Comparison of ENCODE assay signal across 8 cellular contexts in the genomic region with DNA sequence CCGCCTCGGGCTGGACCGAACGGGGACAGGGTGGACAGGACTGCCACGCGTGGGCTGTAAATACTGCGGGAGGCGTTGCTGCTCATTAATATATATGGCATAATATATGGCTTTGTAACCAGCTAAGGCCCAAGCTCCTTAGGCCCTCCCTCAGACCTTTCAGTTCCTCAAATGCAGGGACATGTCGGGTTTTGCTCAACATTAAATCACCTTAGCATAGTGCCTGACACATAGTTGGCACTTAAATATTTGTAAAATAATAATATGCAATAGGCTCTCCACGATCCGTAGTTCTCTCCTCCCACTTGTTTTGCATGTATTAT. TPM values are rescaled to one million over a fixed set of nuclear protein-coding genes. Genes with fewer than 3 reads are reported as not detected.
A peak's percentile ranks its signal among the peaks of the same experiment; 100 is the strongest.
DNase-seq lines count a peak whose midpoint lies in the region; ATAC-seq and TF ChIP-seq lines count a peak whose summit lies in the region.

No MANE protein-coding gene starts in this region.

- peaks cover 27% of the 10 kb centered on the region for H3K4me1 Mint-ChIP-seq in activated B cell treated with CpG ODN at 0.5 μM for 24 hours
- peaks cover 29 to 39% of the 10 kb centered on the region in 2 donors for H3K4me1 Mint-ChIP-seq in stimulated activated naive B cell treated with anti-CD40 and anti-IgM and Interleukin-4, amounts not matched to agents 10 μg/mL and 1 μg/mL and 100 μg/mL, for 72 hours

- POLR2A ChIA-PET in activated B cell treated with CpG ODN at 0.5 μM for 24 hours (lab: Charles Lee): interaction anchor here (0.6 to 2.6 kb wide), 4 partner anchors 16 to 340 kb away, joined by 3 to 17 read pairs (median 8); a partner anchor contains a TSS

- CTCF ChIA-PET in activated B cell treated with CpG ODN at 0.5 μM for 24 hours (lab: Charles Lee): no interaction called here

- H3K27ac Mint-ChIP-seq in activated B cell treated with CpG ODN at 0.5 μM for 24 hours: peak overlapping the region; percentile 94
- peak overlapping the region; percentile 95 for H3K27ac Mint-ChIP-seq in stimulated activated naive B cell treated with anti-CD40 and anti-IgM and Interleukin-4, amounts not matched to agents 10 μg/mL and 1 μg/mL and 100 μg/mL, for 72 hours

- H3K9me3 ChIP-seq in BLaER1 treated with 17β-estradiol and CSF1 and Interleukin-3, amounts not matched to agents 10 nM and 100 nM (replicated peaks in 1 of 11): no peaks in the 10 kb centered on the region
- no peaks in the 10 kb centered on the region for H3K9me3 ChIP-seq in hepatocyte (ENCODE audit: low read depth)

- no peaks in the 10 kb centered on the region for H3K9me3 Mint-ChIP-seq in activated B cell treated with CpG ODN at 0.5 μM for 24 hours
- no peaks in the 10 kb centered on the region for H3K9me3 Mint-ChIP-seq in stimulated activated naive B cell treated with anti-CD40 and anti-IgM and Interleukin-4, amounts not matched to agents 10 μg/mL and 1 μg/mL and 100 μg/mL, for 72 hours

- H3K27me3 Mint-ChIP-seq in activated B cell treated with CpG ODN at 0.5 μM for 24 hours: no peaks in the 10 kb centered on the region
- H3K27me3 Mint-ChIP-seq in stimulated activated naive B cell treated with anti-CD40 and anti-IgM and Interleukin-4, amounts not matched to agents 10 μg/mL and 1 μg/mL and 100 μg/mL, for 72 hours: no peaks in the 10 kb centered on the region

- peaks cover 11 to 20% (median 15%) of the 10 kb centered on the region in 10 experiments for H3K4me1 ChIP-seq in BLaER1 treated with 17β-estradiol and CSF1 and Interleukin-3, amounts not matched to agents 10 nM and 100 nM
- peaks cover 13% of the 10 kb centered on the region for H3K4me1 ChIP-seq in hepatocyte (ENCODE audit: insufficient read depth)

- peak overlapping the region; percentile 91 for H3K4me3 Mint-ChIP-seq in activated B cell treated with CpG ODN at 0.5 μM for 24 hours
- H3K4me3 Mint-ChIP-seq in stimulated activated naive B cell treated with anti-CD40 and anti-IgM and Interleukin-4, amounts not matched to agents 10 μg/mL and 1 μg/mL and 100 μg/mL, for 72 hours: peak overlapping the region; percentile 91 to 94

- peak overlapping the region; percentile 86 to 98 (median 91); a peak in 21 of 22 replicates for H3K27ac ChIP-seq in BLaER1 treated with 17β-estradiol and CSF1 and Interleukin-3, amounts not matched to agents 10 nM and 100 nM
- peak overlapping the region; percentile 94 for H3K27ac ChIP-seq in hepatocyte

- intact Hi-C loops in activated B cell treated with CpG ODN at 0.5 μM for 24 hours (cut with micrococcal nuclease): loop anchor here (1.0 to 10.0 kb wide), 10 partner anchors 78 to 1708 kb away; a partner anchor contains a TSS

- DNase-seq in activated B cell treated with CpG ODN at 0.5 μM for 24 hours (no peak), hepatocyte (ENCODE audit: low spot score) (no peak), NCI-H1048 (lab: John Stamatoyannopoulos, UW) (no peak), AG20443 (ENCODE audit: low spot score) (no peak)
- DNase-seq in stimulated activated naive B cell treated with anti-CD40 and anti-IgM and Interleukin-4, amounts not matched to agents 10 μg/mL and 1 μg/mL and 100 μg/mL, for 72 hours: no peak

- 60% methylated on average over 11 of the region's 11 CpGs for WGBS in hepatocyte (ENCODE audit: low lambda C conversion rate, missing lambda C conversion rate)

- peak overlapping the region; percentile 68 to 85 (median 80) for H3K4me2 ChIP-seq in BLaER1 treated with 17β-estradiol and CSF1 and Interleukin-3, amounts not matched to agents 10 nM and 100 nM
- peak overlapping the region; percentile 80 for H3K4me2 ChIP-seq in hepatocyte

- TF ChIP-seq CTCF in activated B cell treated with CpG ODN at 0.5 μM for 24 hours (IDR thresholded peaks at IDR 0.05) (no peak), hepatocyte (IDR thresholded peaks at IDR 0.05; ENCODE audit: poor library complexity) (no peak)

- ATAC-seq in GM19324 (IDR thresholded peaks at IDR 0.05; ENCODE audit: low FRiP score, unreplicated experiment): peak; percentile 50
- peak; percentile 44 for ATAC-seq in HG03196 (IDR thresholded peaks at IDR 0.05; ENCODE audit: unreplicated experiment)
- peak; percentile 72 for ATAC-seq in activated B cell treated with CpG ODN at 0.5 μM for 24 hours (ENCODE audit: low read depth)
- ATAC-seq in stimulated activated naive B cell treated with anti-CD40 and anti-IgM and Interleukin-4, amounts not matched to agents 10 μg/mL and 1 μg/mL and 100 μg/mL, for 72 hours (replicated peaks): peak; percentile 80 to 81

- no peaks in the 10 kb centered on the region for H4K20me1 ChIP-seq in BLaER1 treated with 17β-estradiol and CSF1 and Interleukin-3, amounts not matched to agents 10 nM and 100 nM
- H4K20me1 ChIP-seq in hepatocyte (ENCODE audit: insufficient read depth, poor library complexity, severe bottlenecking): no peaks in the 10 kb centered on the region

- H3K36me3 ChIP-seq in BLaER1 treated with 17β-estradiol and CSF1 and Interleukin-3, amounts not matched to agents 10 nM and 100 nM: no peaks in the 10 kb centered on the region; a peak in 1 of 22 replicates
- H3K36me3 ChIP-seq in hepatocyte (replicated peaks; ENCODE audit: insufficient read depth, low read depth): no peaks in the 10 kb centered on the region

- H3K27me3 ChIP-seq in BLaER1 treated with 17β-estradiol and CSF1 and Interleukin-3, amounts not matched to agents 10 nM and 100 nM: peaks cover 0 to 12% (median 4%) of the 10 kb centered on the region in 11 experiments; a peak in 6 of 22 replicates
- no peaks in the 10 kb centered on the region for H3K27me3 ChIP-seq in hepatocyte

- no peaks in the 10 kb centered on the region for H3K9me2 ChIP-seq in hepatocyte (replicated peaks; ENCODE audit: insufficient read depth)

- peak overlapping the region; percentile 86 to 96 (median 90) for H3K9ac ChIP-seq in BLaER1 treated with 17β-estradiol and CSF1 and Interleukin-3, amounts not matched to agents 10 nM and 100 nM

- H3K79me2 ChIP-seq in hepatocyte: peaks cover 34% of the 10 kb centered on the region

- peak overlapping the region; percentile 84 for H2AFZ ChIP-seq in hepatocyte

- peaks cover 14% of the 10 kb centered on the region for H3K36me3 Mint-ChIP-seq in activated B cell treated with CpG ODN at 0.5 μM for 24 hours (ENCODE audit: low read depth)
- peaks cover 0 to 5% of the 10 kb centered on the region in 2 donors for H3K36me3 Mint-ChIP-seq in stimulated activated naive B cell treated with anti-CD40 and anti-IgM and Interleukin-4, amounts not matched to agents 10 μg/mL and 1 μg/mL and 100 μg/mL, for 72 hours

- peak overlapping the region; percentile 67 to 83 (median 74) for H3K4me3 ChIP-seq in BLaER1 treated with 17β-estradiol and CSF1 and Interleukin-3, amounts not matched to agents 10 nM and 100 nM
- peak overlapping the region; percentile 64 for H3K4me3 ChIP-seq in hepatocyte

RNA-seq across cellular contexts. Expression of a gene that starts 0.4 kb away (rescaled TPM):
- total RNA-seq in activated B cell treated with CpG ODN at 0.5 μM for 24 hours (22.1 and 24.2 TPM in 2 replicates), hepatocyte (22.1 and 25.3 TPM in 2 replicates)
- polyA plus RNA-seq in hepatocyte: 13.7 and 18.3 TPM in 2 replicates
